Comparison of ENCODE assay signal across 18 cellular contexts in the genomic region with DNA sequence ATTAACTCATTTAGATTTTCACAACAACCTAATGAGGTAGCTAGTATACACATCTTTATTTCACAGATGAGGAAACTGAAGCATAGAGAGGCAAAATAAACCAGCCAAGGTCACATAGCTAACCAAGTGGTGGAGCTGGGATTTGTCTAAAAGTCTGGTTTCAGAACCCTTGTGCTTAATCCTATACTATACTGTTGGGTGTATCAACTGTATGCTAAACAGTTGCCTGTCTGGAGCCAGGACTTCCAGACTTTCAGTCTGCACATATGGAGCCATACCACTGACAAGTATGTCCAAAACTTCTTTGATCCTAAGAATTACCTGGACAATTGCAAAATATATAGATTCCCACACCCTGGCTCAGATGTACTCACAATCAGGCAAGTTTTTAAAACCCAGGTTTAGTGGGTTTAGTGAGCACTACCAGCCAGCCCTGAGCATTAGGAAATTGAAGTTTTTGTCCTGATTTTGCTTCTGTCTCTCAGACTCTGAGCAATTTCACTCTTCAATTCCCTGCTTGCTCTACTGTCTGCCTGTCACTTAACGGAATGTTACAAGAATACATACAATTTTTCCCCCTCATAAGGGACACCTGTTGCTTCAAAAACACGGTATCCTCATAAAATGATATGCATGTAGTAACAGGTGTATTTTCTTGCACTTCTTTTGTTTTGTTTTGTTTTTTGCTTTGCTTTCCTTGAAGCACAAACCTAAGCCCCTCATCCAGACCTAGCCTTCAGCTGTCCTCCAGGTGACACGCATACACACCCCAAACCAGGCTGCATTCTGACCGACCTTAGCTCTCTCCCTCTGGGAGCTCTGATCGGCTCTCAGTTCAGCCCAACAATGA. TPM values are rescaled to one million over a fixed set of nuclear protein-coding genes. Genes with fewer than 3 reads are reported as not detected.
DNase-seq lines count a peak whose midpoint lies in the region; ATAC-seq, FAIRE-seq and TF ChIP-seq lines count a peak whose summit lies in the region.
"Had no signal": no experiment of that assay in that cellular context is flagged by ENCODE, and none has a peak within 500 bp of the region (broad histone marks: within the 10 kb centered on the region; RNA-seq: fewer than 3 reads in every experiment).

No MANE protein-coding gene starts in this region.

- H3K27ac ChIP-seq in parathyroid adenoma (no peak overlapping the region), small intestine (ENCODE audit: low read depth in 1 of 2, low read length in 1 of 2) (no peak overlapping the region)
- H3K27ac ChIP-seq: C4-2B, PC-9 had no signal

- peak overlapping the region; percentile 60 for H3K4me2 ChIP-seq in parathyroid adenoma (ENCODE audit: low read length)
- H3K4me2 ChIP-seq: PC-9 had no signal

- 20 to 34% (median 28%) methylated on average over 5 of the region's 5 CpGs for WGBS in small intestine, 3 donors

- H3K36me3 ChIP-seq in H7 (replicated peaks; ENCODE audit: control insufficient read depth, insufficient read depth, low read length) (0 out of 2 replicates have a peak, but pooled peaks cover 1% of the 10 kb centered on the region), adipocyte (ENCODE audit: control insufficient read depth, insufficient read depth, low read length, severe bottlenecking) (no peaks in the 10 kb centered on the region), parathyroid adenoma (ENCODE audit: control insufficient read depth, insufficient read depth, low read length) (no peaks in the 10 kb centered on the region), small intestine (ENCODE audit: control insufficient read depth in 2 of 2, insufficient read depth in 2 of 2, low read length in 2 of 2) (no peaks in the 10 kb centered on the region)

- H3K9me3 ChIP-seq in adipocyte (ENCODE audit: control insufficient read depth, low read length): no peaks in the 10 kb centered on the region
- no peaks in the 10 kb centered on the region for H3K9me3 ChIP-seq in iPS-18c (ENCODE audit: control insufficient read depth, insufficient read depth, low read length)
- no peaks in the 10 kb centered on the region for H3K9me3 ChIP-seq in parathyroid adenoma (ENCODE audit: control insufficient read depth, low read length)
- no peaks in the 10 kb centered on the region for H3K9me3 ChIP-seq in small intestine (ENCODE audit: control insufficient read depth, low read depth)

- H3K9ac ChIP-seq in adipocyte (ENCODE audit: low read length) (no peak overlapping the region), parathyroid adenoma (no peak overlapping the region)

- H3K4me3 ChIP-seq in H7 (ENCODE audit: insufficient read depth, low read depth, low read length) (peak overlapping the region; percentile 85), adipocyte (ENCODE audit: low read length) (peak overlapping the region; percentile 72), iPS-18c (ENCODE audit: insufficient read depth, low read depth, low read length) (peak overlapping the region; percentile 86), parathyroid adenoma (ENCODE audit: low read depth, low read length) (peak overlapping the region; percentile 56), small intestine (ENCODE audit: low read depth in 1 of 2, low read length in 2 of 2) (no peak overlapping the region)
- H3K4me3 ChIP-seq: PC-9 had no signal

- H3K79me2 ChIP-seq in parathyroid adenoma: no peaks in the 10 kb centered on the region

- H3K4me1 ChIP-seq in adipocyte (ENCODE audit: control insufficient read depth, insufficient read depth, low read length) (peaks cover 8% of the 10 kb centered on the region), parathyroid adenoma (peaks cover 7% of the 10 kb centered on the region), small intestine (ENCODE audit: control insufficient read depth in 2 of 2, insufficient read depth in 1 of 2, low read depth in 1 of 2, low read length in 1 of 2) (no peaks in the 10 kb centered on the region)

- no peak for TF ChIP-seq CTCF in parathyroid adenoma (IDR thresholded peaks at IDR 0.05)

- peak overlapping the region; percentile 74 for H2AFZ ChIP-seq in parathyroid adenoma
- H2AFZ ChIP-seq: PC-9 had no signal

- ATAC-seq in GM21723 (IDR thresholded peaks at IDR 0.05; ENCODE audit: unreplicated experiment): no peak

- DNase-seq in H7: peak; percentile 33
- DNase-seq in adipocyte (ENCODE audit: low read depth): no peak
- no peak for DNase-seq in NCI-H187 (lab: John Stamatoyannopoulos, UW)
- DNase-seq in activated CD4-positive, alpha-beta T cell treated with anti-CD3 and anti-CD28 coated beads, Interleukin-2, amount 50 U/mL, for 1 hour: no peak
- no peak for DNase-seq in small intestine
- DNase-seq: activated CD4-positive, alpha-beta T cell treated with anti-CD3 and anti-CD28 coated beads for 4 hours; activated effector memory CD4-positive, alpha-beta T cell treated with Interleukin-2 at 50 U/mL for 16 hours; PC-9; stimulated activated naive CD4-positive, alpha-beta T cell treated with Interleukin-2 at 50 U/mL for 16 hours had no signal

- H3K27me3 ChIP-seq in H7 (ENCODE audit: control insufficient read depth, insufficient read depth, low read length) (no peaks in the 10 kb centered on the region), adipocyte (replicated peaks; ENCODE audit: control insufficient read depth, insufficient read depth, low read length) (peaks cover 64% of the 10 kb centered on the region), parathyroid adenoma (ENCODE audit: control insufficient read depth, insufficient read depth, low read length) (no peaks in the 10 kb centered on the region), small intestine (ENCODE audit: control insufficient read depth in 2 of 2, insufficient read depth in 2 of 2, low read length in 2 of 2) (peaks cover 0 to 8% of the 10 kb centered on the region in 2 donors)

- FAIRE-seq in small intestine (lab: Jason Lieb, UNC): no peak
- FAIRE-seq: endometrium, GM19239 had no signal

RNA-seq across cellular contexts. Expression of a gene that starts 9.6 kb away (rescaled TPM):
- total RNA-seq in H7 (2014; rRNA removed; shearing (Covaris generic)): 123 and 170 TPM in 2 replicates
- 1 to 10 TPM in 2 of 3 donors, not detected in 1; 1.6 to 2.5 TPM for polyA plus RNA-seq in small intestine

RNA-seq across cellular contexts. Expression of a gene that starts 24.6 kb away (rescaled TPM):
- total RNA-seq in H7 (2014; rRNA removed; shearing (Covaris generic)): 109 and 111 TPM in 2 replicates
- 10 to 100 TPM; 12.3 to 25.8 (median 14.1) TPM for polyA plus RNA-seq in small intestine

RNA-seq across cellular contexts. Expression of a gene that starts 44.1 kb away (rescaled TPM):
- not detected in 2 replicates for total RNA-seq in H7 (2014; rRNA removed; shearing (Covaris generic))
- polyA plus RNA-seq in small intestine: not detected
- total RNA-seq: Daoy, NCI-H460, PC-9, renal cortical epithelial cell had no signal

RNA-seq across cellular contexts. Expression of a gene that starts 58.8 kb away (rescaled TPM):
- total RNA-seq in H7 (2014; rRNA removed; shearing (Covaris generic)): 23.5 and 30.5 TPM in 2 replicates
- polyA plus RNA-seq in small intestine: 10 to 100 TPM; 20.4 to 28.4 (median 21.1) TPM

RNA-seq across cellular contexts. Expression of a gene that starts 59.0 kb away (rescaled TPM):
- 21.5 and 26.8 TPM in 2 replicates for total RNA-seq in H7 (2014; rRNA removed; shearing (Covaris generic))
- 1 to 10 TPM; 7.4 to 8.4 (median 7.6) TPM for polyA plus RNA-seq in small intestine

Comparison
In these comparisons a context has a peak if more than half of its experiments do, and no peak if none do; other contexts are left out.
1. H3K4me3 ChIP-seq: peak in H7 (single experiment), adipocyte (single experiment), iPS-18c (single experiment) and parathyroid adenoma (single experiment); none in small intestine (0 of 2).